In the genomic region with DNA sequence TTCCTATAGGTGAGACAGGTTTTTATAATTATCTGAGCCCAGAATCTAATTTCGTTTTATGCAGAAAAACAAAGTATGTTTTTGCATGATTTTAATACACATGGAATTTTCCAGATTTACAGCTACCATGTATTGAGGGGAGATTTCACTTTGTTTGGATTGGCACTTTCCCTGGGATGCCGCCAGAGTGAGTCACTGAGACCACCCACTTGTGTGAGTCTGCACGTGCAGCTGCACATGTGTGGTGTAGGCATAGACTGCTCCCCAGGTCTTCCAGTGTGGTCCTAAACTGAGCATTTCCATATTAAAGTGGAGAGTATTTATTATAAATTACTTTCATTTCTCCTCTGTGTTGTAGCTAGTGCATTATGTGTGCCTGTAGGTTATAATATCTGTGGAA, we compare ENCODE assay signal across 1 cellular context.
TF ChIP-seq lines count a peak whose summit lies in the region.

No MANE protein-coding gene starts in this region.

TF ChIP-seq in WTC11, 78 proteins besides CTCF, POLR2A, EP300 and RAD21 (continued from another document):
- TF ChIP-seq, protein P1, sequence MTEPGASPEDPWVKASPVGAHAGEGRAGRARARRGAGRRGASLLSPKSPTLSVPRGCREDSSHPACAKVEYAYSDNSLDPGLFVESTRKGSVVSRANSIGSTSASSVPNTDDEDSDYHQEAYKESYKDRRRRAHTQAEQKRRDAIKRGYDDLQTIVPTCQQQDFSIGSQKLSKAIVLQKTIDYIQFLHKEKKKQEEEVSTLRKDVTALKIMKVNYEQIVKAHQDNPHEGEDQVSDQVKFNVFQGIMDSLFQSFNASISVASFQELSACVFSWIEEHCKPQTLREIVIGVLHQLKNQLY (CRISPR knock-in tag; IDR thresholded peaks at IDR 0.05): no peak
- no peak for TF ChIP-seq RELA (CRISPR knock-in tag; IDR thresholded peaks at IDR 0.05; ENCODE audit: borderline replicate concordance)
- TF ChIP-seq USF2 (CRISPR knock-in tag; IDR thresholded peaks at IDR 0.05): no peak
- no peak for TF ChIP-seq MXD4 (CRISPR knock-in tag; IDR thresholded peaks at IDR 0.05; ENCODE audit: borderline replicate concordance)
- TF ChIP-seq, protein P2, sequence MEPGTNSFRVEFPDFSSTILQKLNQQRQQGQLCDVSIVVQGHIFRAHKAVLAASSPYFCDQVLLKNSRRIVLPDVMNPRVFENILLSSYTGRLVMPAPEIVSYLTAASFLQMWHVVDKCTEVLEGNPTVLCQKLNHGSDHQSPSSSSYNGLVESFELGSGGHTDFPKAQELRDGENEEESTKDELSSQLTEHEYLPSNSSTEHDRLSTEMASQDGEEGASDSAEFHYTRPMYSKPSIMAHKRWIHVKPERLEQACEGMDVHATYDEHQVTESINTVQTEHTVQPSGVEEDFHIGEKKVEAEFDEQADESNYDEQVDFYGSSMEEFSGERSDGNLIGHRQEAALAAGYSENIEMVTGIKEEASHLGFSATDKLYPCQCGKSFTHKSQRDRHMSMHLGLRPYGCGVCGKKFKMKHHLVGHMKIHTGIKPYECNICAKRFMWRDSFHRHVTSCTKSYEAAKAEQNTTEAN (CRISPR knock-in tag; IDR thresholded peaks at IDR 0.05): no peak
- no peak for TF ChIP-seq MAX (CRISPR knock-in tag; IDR thresholded peaks at IDR 0.05)
- TF ChIP-seq ZNF281 (CRISPR knock-in tag; IDR thresholded peaks at IDR 0.05): no peak
- no peak for TF ChIP-seq SOX15 (CRISPR knock-in tag; IDR thresholded peaks at IDR 0.05)
- no peak for TF ChIP-seq GABPB1 (CRISPR knock-in tag; IDR thresholded peaks at IDR 0.05)
- TF ChIP-seq TEAD1 (CRISPR knock-in tag; IDR thresholded peaks at IDR 0.05): no peak
